In genomic region chr6:116280161-116280959, GRCh38 we compare ENCODE assay signal across 8 cellular contexts. TPM values are rescaled to one million over a fixed set of nuclear protein-coding genes. Genes with fewer than 3 reads are reported as not detected.
A peak's percentile ranks its signal among the peaks of the same experiment; 100 is the strongest.
DNase-seq lines count a peak whose midpoint lies in the region; TF ChIP-seq lines count a peak whose summit lies in the region.

No MANE protein-coding gene starts in this region.

- WGBS in endodermal cell (ENCODE audit: insufficient coverage in 1 of 2, insufficient read length in 1 of 2), 2 experiments: 52 to 62% methylated on average over 5 to 8 of the region's 8 CpGs

- no peaks in the 10 kb centered on the region for H3K27me3 ChIP-seq in endodermal cell (ENCODE audit: control insufficient read depth, insufficient read depth, low read length, poor library complexity, severe bottlenecking)

- H3K27me3 Mint-ChIP-seq in activated CD4-positive, alpha-beta T cell treated with anti-CD3 and anti-CD28 coated beads, Interleukin-2, amount 10 ng/mL, durations not matched to agents 24 days and 14 days: peaks cover 6% of the 10 kb centered on the region
- H3K27me3 Mint-ChIP-seq in endodermal cell (ENCODE audit: insufficient read depth) (no peaks in the 10 kb centered on the region), neural crest cell (ENCODE audit: low read depth) (no peaks in the 10 kb centered on the region)

- peak overlapping the region; percentile 83 for H3K27ac ChIP-seq in endodermal cell (ENCODE audit: low read depth, low read length)

- H3K36me3 ChIP-seq in endodermal cell (ENCODE audit: control insufficient read depth, insufficient read depth, low read length): peaks cover 20% of the 10 kb centered on the region

- peak overlapping the region; percentile 92 for H3K4me3 ChIP-seq in endodermal cell (ENCODE audit: low read length)

- TF ChIP-seq CTCF in endodermal cell (conservative IDR thresholded peaks at IDR 0.05) (no peak), neural crest cell (conservative IDR thresholded peaks at IDR 0.05) (no peak)

- H3K9me3 Mint-ChIP-seq in activated CD4-positive, alpha-beta T cell treated with anti-CD3 and anti-CD28 coated beads, Interleukin-2, amount 10 ng/mL, durations not matched to agents 24 days and 14 days: no peaks in the 10 kb centered on the region
- H3K9me3 Mint-ChIP-seq in endodermal cell: peaks cover 4% of the 10 kb centered on the region
- no peaks in the 10 kb centered on the region for H3K9me3 Mint-ChIP-seq in neural crest cell

- peaks cover 35% of the 10 kb centered on the region for H3K36me3 Mint-ChIP-seq in activated CD4-positive, alpha-beta T cell treated with anti-CD3 and anti-CD28 coated beads, Interleukin-2, amount 10 ng/mL, durations not matched to agents 24 days and 14 days (ENCODE audit: low read depth)
- H3K36me3 Mint-ChIP-seq in endodermal cell (ENCODE audit: low read depth): peaks cover 20% of the 10 kb centered on the region
- H3K36me3 Mint-ChIP-seq in neural crest cell (ENCODE audit: low read depth): peaks cover 20% of the 10 kb centered on the region

- H3K9me3 ChIP-seq in endodermal cell (ENCODE audit: control insufficient read depth, low read length): no peaks in the 10 kb centered on the region

- peak; percentile 60 for DNase-seq in activated CD4-positive, alpha-beta T cell treated with anti-CD3 and anti-CD28 coated beads, Interleukin-2, amount 10 ng/mL, durations not matched to agents 24 days and 14 days
- DNase-seq in activated CD4-positive, alpha-beta T cell treated with anti-CD3 and anti-CD28 coated beads, Interleukin-2, amount 50 U/mL, for 4 hours: no peak
- DNase-seq in SHP77 treated with DMSO at 0.1 percent for 48 hours (lab: John Stamatoyannopoulos, UW): peak; percentile 40
- DNase-seq in endodermal cell: no peak
- DNase-seq in neural crest cell (ENCODE audit: low read depth, low spot score): no peak
- DNase-seq in NCI-H446 (lab: John Stamatoyannopoulos, UW): no peak
- DNase-seq in activated CD4-positive, CD25-positive, alpha-beta regulatory T cell (lab: John Stamatoyannopoulos, UW): no peak
- no peak for DNase-seq in activated effector memory CD4-positive, alpha-beta T cell treated with Interleukin-2 at 50 U/mL for 16 hours

- peak overlapping the region; percentile 94 for H3K9ac ChIP-seq in endodermal cell (ENCODE audit: extremely low read depth, low read length, poor library complexity, severe bottlenecking)

- H3K27ac Mint-ChIP-seq in activated CD4-positive, alpha-beta T cell treated with anti-CD3 and anti-CD28 coated beads, Interleukin-2, amount 10 ng/mL, durations not matched to agents 24 days and 14 days: peak overlapping the region; percentile 98
- H3K27ac Mint-ChIP-seq in endodermal cell (peak overlapping the region; percentile 100), neural crest cell (ENCODE audit: unreplicated experiment) (peak overlapping the region; percentile 100)

- peaks cover 38% of the 10 kb centered on the region for H3K4me1 Mint-ChIP-seq in activated CD4-positive, alpha-beta T cell treated with anti-CD3 and anti-CD28 coated beads, Interleukin-2, amount 10 ng/mL, durations not matched to agents 24 days and 14 days
- H3K4me1 Mint-ChIP-seq in endodermal cell (peaks cover 32% of the 10 kb centered on the region), neural crest cell (peaks cover 49% of the 10 kb centered on the region)

- peak overlapping the region; percentile 99 for H3K4me3 Mint-ChIP-seq in activated CD4-positive, alpha-beta T cell treated with anti-CD3 and anti-CD28 coated beads, Interleukin-2, amount 10 ng/mL, durations not matched to agents 24 days and 14 days
- H3K4me3 Mint-ChIP-seq in endodermal cell: peak overlapping the region; percentile 82
- peak overlapping the region; percentile 100 for H3K4me3 Mint-ChIP-seq in neural crest cell

- intact Hi-C loops in activated CD4-positive, alpha-beta T cell treated with anti-CD3 and anti-CD28 coated beads, Interleukin-2, amount 10 ng/mL, durations not matched to agents 24 days and 14 days (cut with micrococcal nuclease): loop anchor here (5.0 kb wide), 1 partner anchor 182 kb away; the partner anchor contains the start of gene CALHM6

- H3K4me1 ChIP-seq in endodermal cell (ENCODE audit: control insufficient read depth, insufficient read depth, low read length): no peaks in the 10 kb centered on the region

RNA-seq across cellular contexts. Expression of gene TSPYL1, which starts 0.6 kb away (rescaled TPM):
- 39.1 and 41.2 TPM in 2 replicates for total RNA-seq in activated CD4-positive, alpha-beta T cell treated with anti-CD3 and anti-CD28 coated beads, Interleukin-2, amount 10 ng/mL, durations not matched to agents 24 days and 14 days
- total RNA-seq in endodermal cell: 10 to 100 TPM; 73.4 to 80.6 TPM
- polyA plus RNA-seq in endodermal cell (2013, experiment 1 of 2): 50.7 TPM
- polyA plus RNA-seq in endodermal cell (2013, experiment 2 of 2): 50.3 TPM
- 57.4 and 57.7 TPM in 2 replicates for total RNA-seq in neural crest cell

RNA-seq across cellular contexts. Expression of gene TSPYL4, which starts 26.5 kb away (rescaled TPM):
- 22.1 and 22.2 TPM in 2 replicates for total RNA-seq in activated CD4-positive, alpha-beta T cell treated with anti-CD3 and anti-CD28 coated beads, Interleukin-2, amount 10 ng/mL, durations not matched to agents 24 days and 14 days
- 10 to 100 TPM; 27.1 to 27.2 TPM for total RNA-seq in endodermal cell
- polyA plus RNA-seq in endodermal cell (2013, experiment 1 of 2): 43.8 TPM
- polyA plus RNA-seq in endodermal cell (2013, experiment 2 of 2): 40.6 TPM
- 55.0 and 55.6 TPM in 2 replicates for total RNA-seq in neural crest cell

Comparison
In these comparisons a context has a peak if more than half of its experiments do, and no peak if none do; other contexts are left out.
1. DNase-seq: peak in activated CD4-positive, alpha-beta T cell treated with anti-CD3 and anti-CD28 coated beads, Interleukin-2, amount 10 ng/mL, durations not matched to agents 24 days and 14 days (single experiment) and SHP77 treated with DMSO at 0.1 percent for 48 hours (single experiment); none in activated CD4-positive, alpha-beta T cell treated with anti-CD3 and anti-CD28 coated beads, Interleukin-2, amount 50 U/mL, for 4 hours (0 of 2), endodermal cell (single experiment), neural crest cell (single experiment), NCI-H446 (0 of 2), activated CD4-positive, CD25-positive, alpha-beta regulatory T cell (0 of 4) and activated effector memory CD4-positive, alpha-beta T cell treated with Interleukin-2 at 50 U/mL for 16 hours (single experiment).
2. Peak in every context shown above with its lines, with median percentiles within 50 percentile points of each other: H3K27ac Mint-ChIP-seq and H3K4me3 Mint-ChIP-seq.